1 cellular context compared by ENCODE assay signal in genomic region chr2:11056614-11057013, GRCh38.
TF ChIP-seq lines count a peak whose summit lies in the region.

No MANE protein-coding gene starts in this region.

TF ChIP-seq in SK-N-SH treated with all-trans-retinoic acid at 6 μM for 48 hours, 23 proteins besides CTCF, POLR2A, EP300 and RAD21 (continued from another document):
- TF ChIP-seq ZNF70 (CRISPR knock-in tag; IDR thresholded peaks at IDR 0.05) (no peak), ZC3H10 (CRISPR knock-in tag; IDR thresholded peaks at IDR 0.05) (no peak), SNAI2 (CRISPR knock-in tag; IDR thresholded peaks at IDR 0.05) (peak; percentile 83; the same call in 1 of the 2 replicates), OSR1 (CRISPR knock-in tag; IDR thresholded peaks at IDR 0.05) (no peak), ARNTL (CRISPR knock-in tag; IDR thresholded peaks at IDR 0.05; ENCODE audit: borderline replicate concordance, low read depth) (no peak)
